ENCODE assay signal across 15 cellular contexts in genomic region chr13:26658972-26659371, GRCh38.
"Had no signal": no experiment of that assay in that cellular context is flagged by ENCODE, and none has a peak within 500 bp of the region (broad histone marks: within the 10 kb centered on the region; RNA-seq: fewer than 3 reads in every experiment).

No MANE protein-coding gene starts in this region.

- H3K9me3 ChIP-seq: esophagus muscularis mucosa, mucosa of descending colon, prostate gland, spleen had no signal

- H3K27me3 ChIP-seq: brain microvascular endothelial cell, esophagus muscularis mucosa, foreskin keratinocyte, spleen had no signal

- DNase-seq: activated effector memory CD4-positive, alpha-beta T cell treated with anti-CD3 and anti-CD28 coated beads, Interleukin-2, amount 50 U/mL, for 16 hours; activated T-cell treated with anti-CD3 and anti-CD28 coated beads, Interleukin-2, amount 50 U/mL, for 1 hour; amniotic stem cell; brain microvascular endothelial cell; foreskin keratinocyte; naive thymus-derived CD8-positive, alpha-beta T cell; spleen; stimulated activated CD4-positive, alpha-beta T cell treated with anti-CD3 and anti-CD28 coated beads, Interleukin-1b, Interleukin-23, amount 100 ng/mL, for 48 hours; stimulated activated naive CD4-positive, alpha-beta T cell; T-helper 2 cell had no signal

- H3K4me3 ChIP-seq: esophagus muscularis mucosa, mucosa of descending colon, prostate gland, spleen had no signal

- H3K4me3 Mint-ChIP-seq: naive thymus-derived CD8-positive, alpha-beta T cell; type B pancreatic cell had no signal

- ATAC-seq: activated naive CD4-positive, alpha-beta T cell treated with anti-CD3 and anti-CD28 coated beads, Interleukin-2, amount 50 U/mL, for 72 hours; foreskin keratinocyte; mucosa of descending colon; naive thymus-derived CD8-positive, alpha-beta T cell had no signal

- H3K36me3 Mint-ChIP-seq: naive thymus-derived CD8-positive, alpha-beta T cell; type B pancreatic cell had no signal

- H3K27me3 Mint-ChIP-seq: type B pancreatic cell had no signal

- H3K4me1 Mint-ChIP-seq: naive thymus-derived CD8-positive, alpha-beta T cell had no signal

- H3K27ac ChIP-seq: brain microvascular endothelial cell, esophagus muscularis mucosa, foreskin keratinocyte, prostate gland, spleen had no signal

- H3K4me1 ChIP-seq: prostate gland, spleen had no signal

- H3K36me3 ChIP-seq: brain microvascular endothelial cell, esophagus muscularis mucosa, prostate gland, spleen had no signal

- H3K27ac Mint-ChIP-seq: activated naive CD4-positive, alpha-beta T cell treated with anti-CD3 and anti-CD28 coated beads, Interleukin-2, amount 50 U/mL, for 72 hours; naive thymus-derived CD8-positive, alpha-beta T cell; type B pancreatic cell had no signal

- H3K9me3 Mint-ChIP-seq: activated naive CD4-positive, alpha-beta T cell treated with anti-CD3 and anti-CD28 coated beads, Interleukin-2, amount 50 U/mL, for 72 hours; naive thymus-derived CD8-positive, alpha-beta T cell; type B pancreatic cell had no signal
